In genomic region chr5:68215888-68216736, GRCh38 we compare ENCODE assay signal across 1 cellular context.
A peak's percentile ranks its signal among the peaks of the same experiment; 100 is the strongest.
TF ChIP-seq lines count a peak whose summit lies in the region.

No MANE protein-coding gene starts in this region.

TF ChIP-seq in H1, 55 proteins besides CTCF, POLR2A, EP300 and RAD21 (continued from another document):
- TF ChIP-seq PHF8 (conservative IDR thresholded peaks at IDR 0.05; ENCODE audit: low read depth, low read length), result peak; percentile 16; the same call in 1 of the 2 replicates
- no peak for TF ChIP-seq GTF2F1 (IDR thresholded peaks at IDR 0.05; ENCODE audit: borderline replicate concordance, low read depth, low read length)
